ENCODE assay signal across 1 cellular context in genomic region chr13:85728831-85729230, GRCh38.
TF ChIP-seq lines count a peak whose summit lies in the region.

No MANE protein-coding gene starts in this region.

TF ChIP-seq in A549, 52 proteins besides CTCF, POLR2A, EP300 and RAD21 (continued from another document):
- TF ChIP-seq REST (IDR thresholded peaks at IDR 0.05) (no peak), PHF8 (IDR thresholded peaks at IDR 0.05; ENCODE audit: borderline replicate concordance, low read depth) (no peak), HMGXB4 (CRISPR knock-in tag; IDR thresholded peaks at IDR 0.05; ENCODE audit: borderline replicate concordance) (no peak), FOSL2 (IDR thresholded peaks at IDR 0.05) (no peak), FOSL2 (CRISPR knock-in tag; IDR thresholded peaks at IDR 0.05) (no peak), JUNB (IDR thresholded peaks at IDR 0.05) (no peak), CBX2 (IDR thresholded peaks at IDR 0.05; ENCODE audit: borderline replicate concordance, low read depth) (no peak)
